2 cellular contexts compared by ENCODE assay signal in genomic region chr13:110454227-110454859, GRCh38.
TF ChIP-seq lines count a peak whose summit lies in the region.

No MANE protein-coding gene starts in this region.

TF ChIP-seq in HepG2, 621 proteins besides CTCF, POLR2A, EP300 and RAD21 (continues in another document):
- TF ChIP-seq PAXIP1 (CRISPR knock-in tag; conservative IDR thresholded peaks at IDR 0.05) (peak; percentile 51; the same call in 1 of the 2 replicates), SOX13 (IDR thresholded peaks at IDR 0.05) (no peak), SOX13 (CRISPR knock-in tag; conservative IDR thresholded peaks at IDR 0.05 in 1 of 2, IDR thresholded peaks at IDR 0.05 in 1 of 2) (peak in 1 of 2 experiments; percentile 30; a peak in 1 of 4 replicates), ZNF124 (CRISPR knock-in tag; IDR thresholded peaks at IDR 0.05) (no peak), MED1 (CRISPR knock-in tag; IDR thresholded peaks at IDR 0.05) (peak; percentile 40; the same call in 1 of the 2 replicates), ZNF850 (CRISPR knock-in tag; conservative IDR thresholded peaks at IDR 0.05) (no peak), SOX6 (IDR thresholded peaks at IDR 0.05) (no peak), SOX6 (CRISPR knock-in tag; IDR thresholded peaks at IDR 0.05) (peak; percentile 27; the same call in 1 of the 2 replicates), NR2C2 (CRISPR knock-in tag; IDR thresholded peaks at IDR 0.05; ENCODE audit: borderline replicate concordance) (no peak), SMC3 (IDR thresholded peaks at IDR 0.05; ENCODE audit: low read length) (no peak), ETV6 (CRISPR knock-in tag; conservative IDR thresholded peaks at IDR 0.05) (no peak), NBN (conservative IDR thresholded peaks at IDR 0.05) (no peak), ZSCAN12 (CRISPR knock-in tag; IDR thresholded peaks at IDR 0.05) (no peak), SAP130 (CRISPR knock-in tag; IDR thresholded peaks at IDR 0.05; ENCODE audit: low read depth) (peak; percentile 12; the same call in 1 of the 2 replicates), ZNF280B (CRISPR knock-in tag; IDR thresholded peaks at IDR 0.05; ENCODE audit: borderline replicate concordance) (no peak), TARDBP (CRISPR knock-in tag; IDR thresholded peaks at IDR 0.05) (peak; percentile 19; the same call in 1 of the 2 replicates), RARG (CRISPR knock-in tag; IDR thresholded peaks at IDR 0.05; ENCODE audit: low read depth) (no peak), SETDB1 (CRISPR knock-in tag; IDR thresholded peaks at IDR 0.05; ENCODE audit: borderline replicate concordance) (no peak), ZNF335 (CRISPR knock-in tag; IDR thresholded peaks at IDR 0.05) (no peak), AHR (CRISPR knock-in tag; IDR thresholded peaks at IDR 0.05) (no peak), ZNF687 (CRISPR knock-in tag; IDR thresholded peaks at IDR 0.05) (peak; percentile 58), ZSCAN21 (CRISPR knock-in tag; IDR thresholded peaks at IDR 0.05; ENCODE audit: borderline replicate concordance) (no peak), NCOA5 (CRISPR knock-in tag; IDR thresholded peaks at IDR 0.05) (no peak), RARA (CRISPR knock-in tag; IDR thresholded peaks at IDR 0.05) (peak; percentile 35; the same call in 1 of the 2 replicates), ZNF205 (CRISPR knock-in tag; IDR thresholded peaks at IDR 0.05) (peak; percentile 97)
- TF ChIP-seq, protein P1, sequence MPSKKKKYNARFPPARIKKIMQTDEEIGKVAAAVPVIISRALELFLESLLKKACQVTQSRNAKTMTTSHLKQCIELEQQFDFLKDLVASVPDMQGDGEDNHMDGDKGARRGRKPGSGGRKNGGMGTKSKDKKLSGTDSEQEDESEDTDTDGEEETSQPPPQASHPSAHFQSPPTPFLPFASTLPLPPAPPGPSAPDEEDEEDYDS (CRISPR knock-in tag; IDR thresholded peaks at IDR 0.05) = no peak

TF ChIP-seq in HEK293T, 16 proteins besides CTCF, POLR2A, EP300 and RAD21:
- TF ChIP-seq FOXA1 (IDR thresholded peaks at IDR 0.05) (no peak), PKNOX1 (IDR thresholded peaks at IDR 0.05) (no peak), ELF4 (IDR thresholded peaks at IDR 0.05) (no peak), BHLHE40 (IDR thresholded peaks at IDR 0.05; ENCODE audit: borderline replicate concordance) (no peak), TARDBP (IDR thresholded peaks at IDR 0.05) (no peak), SP1 (IDR thresholded peaks at IDR 0.05) (no peak), ZNF384 (IDR thresholded peaks at IDR 0.05) (no peak), HDGF (IDR thresholded peaks at IDR 0.05; ENCODE audit: borderline replicate concordance) (no peak)
